ENCODE assay signal across 1 cellular context in the genomic region with DNA sequence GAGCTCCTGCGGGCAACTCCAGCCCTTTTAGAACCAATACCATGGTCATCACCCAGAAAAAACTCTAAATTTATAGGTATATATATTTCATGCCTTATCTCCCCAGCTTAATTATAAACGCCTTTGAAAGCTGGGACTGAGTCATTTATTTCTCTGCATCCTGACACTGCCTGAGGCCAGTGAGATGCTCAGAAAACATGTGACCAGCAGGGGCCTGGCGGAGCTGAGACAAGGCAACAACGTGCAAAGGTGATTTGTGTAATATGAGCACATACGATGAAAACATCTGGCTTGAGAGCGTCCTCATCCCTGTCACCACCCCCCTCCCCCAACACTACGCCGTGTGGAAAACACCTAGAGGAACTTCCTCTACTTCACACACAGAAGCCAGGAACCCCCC.
TF ChIP-seq lines count a peak whose summit lies in the region.

No MANE protein-coding gene starts in this region.

TF ChIP-seq in HEK293, 187 proteins besides CTCF, POLR2A, EP300 and RAD21 (continued from another document and continues in another):
- TF ChIP-seq WT1 (tag by site-specific recombination; IDR thresholded peaks at IDR 0.05) (peak; percentile 62), ZNF560 (tag by site-specific recombination; IDR thresholded peaks at IDR 0.05; ENCODE audit: borderline replicate concordance) (no peak), ZBTB48 (tag by site-specific recombination; IDR thresholded peaks at IDR 0.05) (no peak), ZIC2 (tag by site-specific recombination; IDR thresholded peaks at IDR 0.05) (no peak), ZNF335 (tag by site-specific recombination; conservative IDR thresholded peaks at IDR 0.05) (no peak), ZNF670 (tag by site-specific recombination; IDR thresholded peaks at IDR 0.05; ENCODE audit: low read depth) (no peak), ZNF664 (tag by site-specific recombination; IDR thresholded peaks at IDR 0.05) (no peak), GLIS2 (tag by site-specific recombination; IDR thresholded peaks at IDR 0.05) (0 out of 2 replicates have a peak, but pooled peaks have one; percentile 19), ZFP69B (tag by site-specific recombination; IDR thresholded peaks at IDR 0.05) (no peak), ZNF544 (tag by site-specific recombination; IDR thresholded peaks at IDR 0.05) (no peak), ZNF404 (tag by site-specific recombination; IDR thresholded peaks at IDR 0.05) (no peak), ZNF530 (tag by site-specific recombination; IDR thresholded peaks at IDR 0.05; ENCODE audit: low read depth) (no peak), ZNF660 (tag by site-specific recombination; IDR thresholded peaks at IDR 0.05) (no peak), ZNF239 (tag by site-specific recombination; IDR thresholded peaks at IDR 0.05) (no peak), ZNF324 (tag by site-specific recombination; IDR thresholded peaks at IDR 0.05) (peak; percentile 51; the same call in 1 of the 2 replicates), OSR2 (tag by site-specific recombination; IDR thresholded peaks at IDR 0.05) (peak; percentile 76), ZEB2 (tag by site-specific recombination; IDR thresholded peaks at IDR 0.05) (peak; percentile 42; the same call in 1 of the 2 replicates), SP7 (tag by site-specific recombination; IDR thresholded peaks at IDR 0.05) (peak; percentile 90), ZNF596 (tag by site-specific recombination; IDR thresholded peaks at IDR 0.05) (0 out of 2 replicates have a peak, but pooled peaks have one; percentile 29), HOXA7 (CRISPR knock-in tag; IDR thresholded peaks at IDR 0.05; ENCODE audit: borderline replicate concordance) (no peak), FEZF1 (tag by site-specific recombination; IDR thresholded peaks at IDR 0.05) (peak; percentile 73), ZNF223 (tag by site-specific recombination; IDR thresholded peaks at IDR 0.05) (no peak), ZNF394 (tag by site-specific recombination; IDR thresholded peaks at IDR 0.05; ENCODE audit: borderline replicate concordance) (peak; percentile 25; the same call in 1 of the 2 replicates), GLIS1 (tag by site-specific recombination; IDR thresholded peaks at IDR 0.05) (peak; percentile 59), GLI2 (tag by site-specific recombination; IDR thresholded peaks at IDR 0.05; ENCODE audit: borderline replicate concordance, low read depth) (no peak), ZNF776 (tag by site-specific recombination; IDR thresholded peaks at IDR 0.05; ENCODE audit: borderline replicate concordance) (no peak), ZNF366 (tag by site-specific recombination; conservative IDR thresholded peaks at IDR 0.05) (peak; percentile 77), ZNF610 (tag by site-specific recombination; IDR thresholded peaks at IDR 0.05; ENCODE audit: borderline replicate concordance) (peak; percentile 62; the same call in 1 of the 2 replicates), ZXDB (tag by site-specific recombination; IDR thresholded peaks at IDR 0.05) (peak; percentile 67; the same call in 1 of the 2 replicates), ZNF623 (tag by site-specific recombination; IDR thresholded peaks at IDR 0.05) (no peak), ZNF514 (tag by site-specific recombination; IDR thresholded peaks at IDR 0.05) (no peak), ZNF292 (tag by site-specific recombination; IDR thresholded peaks at IDR 0.05; ENCODE audit: borderline replicate concordance, low read depth) (no peak), KLF10 (tag by site-specific recombination; IDR thresholded peaks at IDR 0.05) (peak; percentile 86), ZNF707 (tag by site-specific recombination; IDR thresholded peaks at IDR 0.05) (no peak), ZNF174 (tag by site-specific recombination; IDR thresholded peaks at IDR 0.05) (no peak), ZNF354C (tag by site-specific recombination; IDR thresholded peaks at IDR 0.05; ENCODE audit: borderline replicate concordance, low read depth) (no peak), ZNF140 (tag by site-specific recombination; IDR thresholded peaks at IDR 0.05) (no peak), ZNF311 (tag by site-specific recombination; IDR thresholded peaks at IDR 0.05; ENCODE audit: borderline replicate concordance) (no peak)
- TF ChIP-seq, protein P1, sequence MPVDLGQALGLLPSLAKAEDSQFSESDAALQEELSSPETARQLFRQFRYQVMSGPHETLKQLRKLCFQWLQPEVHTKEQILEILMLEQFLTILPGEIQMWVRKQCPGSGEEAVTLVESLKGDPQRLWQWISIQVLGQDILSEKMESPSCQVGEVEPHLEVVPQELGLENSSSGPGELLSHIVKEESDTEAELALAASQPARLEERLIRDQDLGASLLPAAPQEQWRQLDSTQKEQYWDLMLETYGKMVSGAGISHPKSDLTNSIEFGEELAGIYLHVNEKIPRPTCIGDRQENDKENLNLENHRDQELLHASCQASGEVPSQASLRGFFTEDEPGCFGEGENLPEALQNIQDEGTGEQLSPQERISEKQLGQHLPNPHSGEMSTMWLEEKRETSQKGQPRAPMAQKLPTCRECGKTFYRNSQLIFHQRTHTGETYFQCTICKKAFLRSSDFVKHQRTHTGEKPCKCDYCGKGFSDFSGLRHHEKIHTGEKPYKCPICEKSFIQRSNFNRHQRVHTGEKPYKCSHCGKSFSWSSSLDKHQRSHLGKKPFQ (tag by site-specific recombination; IDR thresholded peaks at IDR 0.05) = no peak
- TF ChIP-seq, protein P2, sequence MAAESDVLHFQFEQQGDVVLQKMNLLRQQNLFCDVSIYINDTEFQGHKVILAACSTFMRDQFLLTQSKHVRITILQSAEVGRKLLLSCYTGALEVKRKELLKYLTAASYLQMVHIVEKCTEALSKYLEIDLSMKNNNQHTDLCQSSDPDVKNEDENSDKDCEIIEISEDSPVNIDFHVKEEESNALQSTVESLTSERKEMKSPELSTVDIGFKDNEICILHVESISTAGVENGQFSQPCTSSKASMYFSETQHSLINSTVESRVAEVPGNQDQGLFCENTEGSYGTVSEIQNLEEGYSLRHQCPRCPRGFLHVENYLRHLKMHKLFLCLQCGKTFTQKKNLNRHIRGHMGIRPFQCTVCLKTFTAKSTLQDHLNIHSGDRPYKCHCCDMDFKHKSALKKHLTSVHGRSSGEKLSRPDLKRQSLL (tag by site-specific recombination; IDR thresholded peaks at IDR 0.05) = no peak
- TF ChIP-seq, protein P3, sequence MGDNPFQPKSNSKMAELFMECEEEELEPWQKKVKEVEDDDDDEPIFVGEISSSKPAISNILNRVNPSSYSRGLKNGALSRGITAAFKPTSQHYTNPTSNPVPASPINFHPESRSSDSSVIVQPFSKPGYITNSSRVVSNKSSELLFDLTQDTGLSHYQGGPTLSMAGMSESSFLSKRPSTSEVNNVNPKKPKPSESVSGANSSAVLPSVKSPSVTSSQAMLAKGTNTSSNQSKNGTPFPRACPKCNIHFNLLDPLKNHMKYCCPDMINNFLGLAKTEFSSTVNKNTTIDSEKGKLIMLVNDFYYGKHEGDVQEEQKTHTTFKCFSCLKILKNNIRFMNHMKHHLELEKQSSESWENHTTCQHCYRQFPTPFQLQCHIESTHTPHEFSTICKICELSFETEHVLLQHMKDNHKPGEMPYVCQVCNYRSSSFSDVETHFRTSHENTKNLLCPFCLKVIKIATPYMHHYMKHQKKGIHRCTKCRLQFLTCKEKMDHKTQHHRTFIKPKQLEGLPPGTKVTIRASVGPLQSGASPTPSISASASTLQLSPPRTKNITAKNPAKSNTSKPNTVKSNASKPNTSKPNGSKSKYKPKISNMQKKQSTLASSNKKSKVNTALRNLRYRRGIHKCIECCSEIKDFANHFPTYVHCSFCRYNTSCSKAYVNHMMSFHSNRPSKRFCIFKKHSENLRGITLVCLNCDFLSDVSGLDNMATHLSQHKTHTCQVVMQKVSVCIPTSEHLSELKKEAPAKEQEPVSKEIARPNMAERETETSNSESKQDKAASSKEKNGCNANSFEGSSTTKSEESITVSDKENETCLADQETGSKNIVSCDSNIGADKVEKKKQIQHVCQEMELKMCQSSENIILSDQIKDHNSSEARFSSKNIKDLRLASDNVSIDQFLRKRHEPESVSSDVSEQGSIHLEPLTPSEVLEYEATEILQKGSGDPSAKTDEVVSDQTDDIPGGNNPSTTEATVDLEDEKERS (tag by site-specific recombination; IDR thresholded peaks at IDR 0.05) = no peak
- TF ChIP-seq, protein P4, sequence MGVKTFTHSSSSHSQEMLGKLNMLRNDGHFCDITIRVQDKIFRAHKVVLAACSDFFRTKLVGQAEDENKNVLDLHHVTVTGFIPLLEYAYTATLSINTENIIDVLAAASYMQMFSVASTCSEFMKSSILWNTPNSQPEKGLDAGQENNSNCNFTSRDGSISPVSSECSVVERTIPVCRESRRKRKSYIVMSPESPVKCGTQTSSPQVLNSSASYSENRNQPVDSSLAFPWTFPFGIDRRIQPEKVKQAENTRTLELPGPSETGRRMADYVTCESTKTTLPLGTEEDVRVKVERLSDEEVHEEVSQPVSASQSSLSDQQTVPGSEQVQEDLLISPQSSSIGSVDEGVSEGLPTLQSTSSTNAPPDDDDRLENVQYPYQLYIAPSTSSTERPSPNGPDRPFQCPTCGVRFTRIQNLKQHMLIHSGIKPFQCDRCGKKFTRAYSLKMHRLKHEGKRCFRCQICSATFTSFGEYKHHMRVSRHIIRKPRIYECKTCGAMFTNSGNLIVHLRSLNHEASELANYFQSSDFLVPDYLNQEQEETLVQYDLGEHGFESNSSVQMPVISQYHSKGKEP (tag by site-specific recombination; IDR thresholded peaks at IDR 0.05) = peak; percentile 71
- TF ChIP-seq, protein P5, sequence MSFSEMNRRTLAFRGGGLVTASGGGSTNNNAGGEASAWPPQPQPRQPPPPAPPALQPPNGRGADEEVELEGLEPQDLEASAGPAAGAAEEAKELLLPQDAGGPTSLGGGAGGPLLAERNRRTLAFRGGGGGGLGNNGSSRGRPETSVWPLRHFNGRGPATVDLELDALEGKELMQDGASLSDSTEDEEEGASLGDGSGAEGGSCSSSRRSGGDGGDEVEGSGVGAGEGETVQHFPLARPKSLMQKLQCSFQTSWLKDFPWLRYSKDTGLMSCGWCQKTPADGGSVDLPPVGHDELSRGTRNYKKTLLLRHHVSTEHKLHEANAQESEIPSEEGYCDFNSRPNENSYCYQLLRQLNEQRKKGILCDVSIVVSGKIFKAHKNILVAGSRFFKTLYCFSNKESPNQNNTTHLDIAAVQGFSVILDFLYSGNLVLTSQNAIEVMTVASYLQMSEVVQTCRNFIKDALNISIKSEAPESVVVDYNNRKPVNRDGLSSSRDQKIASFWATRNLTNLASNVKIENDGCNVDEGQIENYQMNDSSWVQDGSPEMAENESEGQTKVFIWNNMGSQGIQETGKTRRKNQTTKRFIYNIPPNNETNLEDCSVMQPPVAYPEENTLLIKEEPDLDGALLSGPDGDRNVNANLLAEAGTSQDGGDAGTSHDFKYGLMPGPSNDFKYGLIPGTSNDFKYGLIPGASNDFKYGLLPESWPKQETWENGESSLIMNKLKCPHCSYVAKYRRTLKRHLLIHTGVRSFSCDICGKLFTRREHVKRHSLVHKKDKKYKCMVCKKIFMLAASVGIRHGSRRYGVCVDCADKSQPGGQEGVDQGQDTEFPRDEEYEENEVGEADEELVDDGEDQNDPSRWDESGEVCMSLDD (tag by site-specific recombination; IDR thresholded peaks at IDR 0.05) = no peak
- TF ChIP-seq, protein P6, sequence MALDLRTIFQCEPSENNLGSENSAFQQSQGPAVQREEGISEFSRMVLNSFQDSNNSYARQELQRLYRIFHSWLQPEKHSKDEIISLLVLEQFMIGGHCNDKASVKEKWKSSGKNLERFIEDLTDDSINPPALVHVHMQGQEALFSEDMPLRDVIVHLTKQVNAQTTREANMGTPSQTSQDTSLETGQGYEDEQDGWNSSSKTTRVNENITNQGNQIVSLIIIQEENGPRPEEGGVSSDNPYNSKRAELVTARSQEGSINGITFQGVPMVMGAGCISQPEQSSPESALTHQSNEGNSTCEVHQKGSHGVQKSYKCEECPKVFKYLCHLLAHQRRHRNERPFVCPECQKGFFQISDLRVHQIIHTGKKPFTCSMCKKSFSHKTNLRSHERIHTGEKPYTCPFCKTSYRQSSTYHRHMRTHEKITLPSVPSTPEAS (tag by site-specific recombination; IDR thresholded peaks at IDR 0.05) = no peak
- TF ChIP-seq, protein P7, sequence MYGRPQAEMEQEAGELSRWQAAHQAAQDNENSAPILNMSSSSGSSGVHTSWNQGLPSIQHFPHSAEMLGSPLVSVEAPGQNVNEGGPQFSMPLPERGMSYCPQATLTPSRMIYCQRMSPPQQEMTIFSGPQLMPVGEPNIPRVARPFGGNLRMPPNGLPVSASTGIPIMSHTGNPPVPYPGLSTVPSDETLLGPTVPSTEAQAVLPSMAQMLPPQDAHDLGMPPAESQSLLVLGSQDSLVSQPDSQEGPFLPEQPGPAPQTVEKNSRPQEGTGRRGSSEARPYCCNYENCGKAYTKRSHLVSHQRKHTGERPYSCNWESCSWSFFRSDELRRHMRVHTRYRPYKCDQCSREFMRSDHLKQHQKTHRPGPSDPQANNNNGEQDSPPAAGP (tag by site-specific recombination; IDR thresholded peaks at IDR 0.05) = no peak
- TF ChIP-seq, protein P8, sequence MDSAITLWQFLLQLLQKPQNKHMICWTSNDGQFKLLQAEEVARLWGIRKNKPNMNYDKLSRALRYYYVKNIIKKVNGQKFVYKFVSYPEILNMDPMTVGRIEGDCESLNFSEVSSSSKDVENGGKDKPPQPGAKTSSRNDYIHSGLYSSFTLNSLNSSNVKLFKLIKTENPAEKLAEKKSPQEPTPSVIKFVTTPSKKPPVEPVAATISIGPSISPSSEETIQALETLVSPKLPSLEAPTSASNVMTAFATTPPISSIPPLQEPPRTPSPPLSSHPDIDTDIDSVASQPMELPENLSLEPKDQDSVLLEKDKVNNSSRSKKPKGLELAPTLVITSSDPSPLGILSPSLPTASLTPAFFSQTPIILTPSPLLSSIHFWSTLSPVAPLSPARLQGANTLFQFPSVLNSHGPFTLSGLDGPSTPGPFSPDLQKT (IDR thresholded peaks at IDR 0.05; ENCODE audit: borderline replicate concordance, low read depth, low read length) = no peak
- TF ChIP-seq, protein P9, sequence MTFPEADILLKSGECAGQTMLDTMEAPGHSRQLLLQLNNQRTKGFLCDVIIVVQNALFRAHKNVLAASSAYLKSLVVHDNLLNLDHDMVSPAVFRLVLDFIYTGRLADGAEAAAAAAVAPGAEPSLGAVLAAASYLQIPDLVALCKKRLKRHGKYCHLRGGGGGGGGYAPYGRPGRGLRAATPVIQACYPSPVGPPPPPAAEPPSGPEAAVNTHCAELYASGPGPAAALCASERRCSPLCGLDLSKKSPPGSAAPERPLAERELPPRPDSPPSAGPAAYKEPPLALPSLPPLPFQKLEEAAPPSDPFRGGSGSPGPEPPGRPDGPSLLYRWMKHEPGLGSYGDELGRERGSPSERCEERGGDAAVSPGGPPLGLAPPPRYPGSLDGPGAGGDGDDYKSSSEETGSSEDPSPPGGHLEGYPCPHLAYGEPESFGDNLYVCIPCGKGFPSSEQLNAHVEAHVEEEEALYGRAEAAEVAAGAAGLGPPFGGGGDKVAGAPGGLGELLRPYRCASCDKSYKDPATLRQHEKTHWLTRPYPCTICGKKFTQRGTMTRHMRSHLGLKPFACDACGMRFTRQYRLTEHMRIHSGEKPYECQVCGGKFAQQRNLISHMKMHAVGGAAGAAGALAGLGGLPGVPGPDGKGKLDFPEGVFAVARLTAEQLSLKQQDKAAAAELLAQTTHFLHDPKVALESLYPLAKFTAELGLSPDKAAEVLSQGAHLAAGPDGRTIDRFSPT (tag by site-specific recombination; IDR thresholded peaks at IDR 0.05) = peak; percentile 74; the same call in 1 of the 2 replicates
